Comparison of ENCODE assay signal across 23 cellular contexts in the genomic region with DNA sequence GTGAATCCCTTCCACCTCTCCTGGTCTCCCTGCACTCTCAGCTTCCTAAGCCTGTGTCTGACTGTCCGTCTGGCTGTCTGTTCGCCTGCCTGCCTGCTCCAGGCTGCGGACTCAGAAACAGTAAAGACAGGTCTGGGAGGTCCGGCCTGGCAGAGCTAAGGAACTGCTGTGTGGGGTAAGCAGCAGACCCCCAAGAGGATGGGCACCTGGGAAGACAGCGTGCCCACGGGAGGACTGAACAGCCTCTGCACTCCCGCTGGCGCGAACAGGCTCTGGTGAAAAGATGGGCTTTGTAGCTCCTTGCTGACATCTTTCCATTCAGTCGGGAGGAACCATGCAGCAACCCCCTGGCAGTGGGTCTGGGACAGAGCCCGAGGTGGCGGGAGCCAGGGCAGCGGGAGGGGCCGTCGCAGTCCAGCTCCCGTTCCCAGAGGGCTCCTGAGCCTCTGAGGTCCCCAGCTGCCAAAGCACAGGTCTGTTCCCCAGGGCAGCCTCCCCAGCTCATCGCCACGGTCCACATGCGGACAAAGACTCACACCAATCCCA.
"Had no signal": no experiment of that assay in that cellular context is flagged by ENCODE, and none has a peak within 500 bp of the region (broad histone marks: within the 10 kb centered on the region; RNA-seq: fewer than 3 reads in every experiment).

No MANE protein-coding gene starts in this region.

- H3K9me3 ChIP-seq: heart left ventricle, neutrophil, psoas muscle, sigmoid colon, stomach had no signal

- ATAC-seq: esophagus mucosa; heart left ventricle; psoas muscle; stimulated activated naive B cell treated with anti-CD40 and anti-IgM and Interleukin-4, amounts not matched to agents 10 μg/mL and 1 μg/mL and 100 μg/mL, for 72 hours had no signal

- H3K4me3 ChIP-seq: heart left ventricle, psoas muscle, sigmoid colon, skin epidermis, stomach had no signal

- H3K27ac ChIP-seq: heart left ventricle, neutrophil, psoas muscle, skin epidermis, stomach had no signal

- DNase-seq: cortex of kidney; effector memory CD4-positive, alpha-beta T cell; heart left ventricle; hippocampal formation; kidney glomerular epithelial cell; mesendoderm; naive B cell; nephron progenitor cell; psoas muscle; retina; sigmoid colon; stimulated activated CD4-positive, alpha-beta T cell treated with anti-CD3 and anti-CD28 coated beads, Interleukin-2, amount 100 ng/mL, for 24 hours; stimulated activated CD4-positive, alpha-beta T cell treated with anti-CD3 and anti-CD28 coated beads, Interleukin-4, amount 100 ng/mL, for 4 hours; stimulated activated naive B cell treated with anti-CD40 and anti-IgM and Interleukin-4, amounts not matched to agents 10 μg/mL and 1 μg/mL and 100 μg/mL, for 72 hours; stomach; substantia nigra; trophoblast cell had no signal

- H3K4me1 ChIP-seq: heart left ventricle, psoas muscle had no signal

- H3K36me3 ChIP-seq: heart left ventricle, neutrophil, stomach had no signal

- FAIRE-seq: endometrium, frontal cortex, islet of Langerhans had no signal
